1 cellular context compared by ENCODE assay signal in genomic region chr17:81867952-81868673, GRCh38.
TF ChIP-seq lines count a peak whose summit lies in the region.

No MANE protein-coding gene starts in this region.

TF ChIP-seq in HepG2, 621 proteins besides CTCF, POLR2A, EP300 and RAD21 (continued from another document and continues in another):
- TF ChIP-seq IRF2 (CRISPR knock-in tag; IDR thresholded peaks at IDR 0.05) (no peak), ZBTB7B (CRISPR knock-in tag; IDR thresholded peaks at IDR 0.05) (no peak), ETV5 (CRISPR knock-in tag; IDR thresholded peaks at IDR 0.05; ENCODE audit: borderline replicate concordance) (no peak), FOXK1 (CRISPR knock-in tag; IDR thresholded peaks at IDR 0.05; ENCODE audit: borderline replicate concordance, low read depth) (0 out of 2 replicates have a peak, but pooled peaks have one; percentile 10), NR2F6 (IDR thresholded peaks at IDR 0.05) (no peak), NR2F6 (CRISPR knock-in tag; IDR thresholded peaks at IDR 0.05) (no peak), NR2F1 (CRISPR knock-in tag; IDR thresholded peaks at IDR 0.05) (no peak), ZNF136 (CRISPR knock-in tag; IDR thresholded peaks at IDR 0.05; ENCODE audit: low read depth) (no peak), ZKSCAN8 (CRISPR knock-in tag; IDR thresholded peaks at IDR 0.05; ENCODE audit: borderline replicate concordance) (no peak), ZBTB20 (CRISPR knock-in tag; IDR thresholded peaks at IDR 0.05; ENCODE audit: borderline replicate concordance, low read depth) (no peak), ARID4A (CRISPR knock-in tag; IDR thresholded peaks at IDR 0.05; ENCODE audit: borderline replicate concordance) (no peak; the same call in 1 of the 2 replicates), ZNF275 (CRISPR knock-in tag; IDR thresholded peaks at IDR 0.05; ENCODE audit: borderline replicate concordance) (0 out of 2 replicates have a peak, but pooled peaks have one; percentile 20), MZF1 (CRISPR knock-in tag; IDR thresholded peaks at IDR 0.05; ENCODE audit: borderline replicate concordance) (no peak), HOXD1 (CRISPR knock-in tag; IDR thresholded peaks at IDR 0.05) (0 out of 2 replicates have a peak, but pooled peaks have one; percentile 14), PHF21A (CRISPR knock-in tag; IDR thresholded peaks at IDR 0.05) (no peak), PCBP1 (IDR thresholded peaks at IDR 0.05; ENCODE audit: borderline replicate concordance, low read depth, low read length) (peak; percentile 13; the same call in 1 of the 2 replicates), ZNF362 (CRISPR knock-in tag; IDR thresholded peaks at IDR 0.05; ENCODE audit: borderline replicate concordance) (no peak), PRPF4 (IDR thresholded peaks at IDR 0.05; ENCODE audit: low read depth, low read length, poor library complexity, severe bottlenecking) (no peak), NCOA1 (CRISPR knock-in tag; IDR thresholded peaks at IDR 0.05) (no peak), ZNF543 (CRISPR knock-in tag; IDR thresholded peaks at IDR 0.05) (no peak), PATZ1 (CRISPR knock-in tag; IDR thresholded peaks at IDR 0.05) (0 out of 2 replicates have a peak, but pooled peaks have one; percentile 2), ZNF318 (CRISPR knock-in tag; IDR thresholded peaks at IDR 0.05) (no peak), TAF1 (CRISPR knock-in tag; IDR thresholded peaks at IDR 0.05) (peak; percentile 41; the same call in 1 of the 2 replicates), HOXA7 (CRISPR knock-in tag; IDR thresholded peaks at IDR 0.05) (0 out of 2 replicates have a peak, but pooled peaks have one; percentile 54), HNRNPH1 (optimal IDR thresholded peaks at IDR 0.05; ENCODE audit: low read depth, low read length) (no peak), SRY (CRISPR knock-in tag; IDR thresholded peaks at IDR 0.05) (no peak; the same call in none of the 2 replicates)
- TF ChIP-seq, protein P1, sequence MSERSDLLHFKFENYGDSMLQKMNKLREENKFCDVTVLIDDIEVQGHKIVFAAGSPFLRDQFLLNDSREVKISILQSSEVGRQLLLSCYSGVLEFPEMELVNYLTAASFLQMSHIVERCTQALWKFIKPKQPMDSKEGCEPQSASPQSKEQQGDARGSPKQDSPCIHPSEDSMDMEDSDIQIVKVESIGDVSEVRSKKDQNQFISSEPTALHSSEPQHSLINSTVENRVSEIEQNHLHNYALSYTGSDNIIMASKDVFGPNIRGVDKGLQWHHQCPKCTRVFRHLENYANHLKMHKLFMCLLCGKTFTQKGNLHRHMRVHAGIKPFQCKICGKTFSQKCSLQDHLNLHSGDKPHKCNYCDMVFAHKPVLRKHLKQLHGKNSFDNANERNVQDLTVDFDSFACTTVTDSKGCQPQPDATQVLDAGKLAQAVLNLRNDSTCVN (CRISPR knock-in tag; IDR thresholded peaks at IDR 0.05; ENCODE audit: borderline replicate concordance) = no peak
- TF ChIP-seq, protein P2, sequence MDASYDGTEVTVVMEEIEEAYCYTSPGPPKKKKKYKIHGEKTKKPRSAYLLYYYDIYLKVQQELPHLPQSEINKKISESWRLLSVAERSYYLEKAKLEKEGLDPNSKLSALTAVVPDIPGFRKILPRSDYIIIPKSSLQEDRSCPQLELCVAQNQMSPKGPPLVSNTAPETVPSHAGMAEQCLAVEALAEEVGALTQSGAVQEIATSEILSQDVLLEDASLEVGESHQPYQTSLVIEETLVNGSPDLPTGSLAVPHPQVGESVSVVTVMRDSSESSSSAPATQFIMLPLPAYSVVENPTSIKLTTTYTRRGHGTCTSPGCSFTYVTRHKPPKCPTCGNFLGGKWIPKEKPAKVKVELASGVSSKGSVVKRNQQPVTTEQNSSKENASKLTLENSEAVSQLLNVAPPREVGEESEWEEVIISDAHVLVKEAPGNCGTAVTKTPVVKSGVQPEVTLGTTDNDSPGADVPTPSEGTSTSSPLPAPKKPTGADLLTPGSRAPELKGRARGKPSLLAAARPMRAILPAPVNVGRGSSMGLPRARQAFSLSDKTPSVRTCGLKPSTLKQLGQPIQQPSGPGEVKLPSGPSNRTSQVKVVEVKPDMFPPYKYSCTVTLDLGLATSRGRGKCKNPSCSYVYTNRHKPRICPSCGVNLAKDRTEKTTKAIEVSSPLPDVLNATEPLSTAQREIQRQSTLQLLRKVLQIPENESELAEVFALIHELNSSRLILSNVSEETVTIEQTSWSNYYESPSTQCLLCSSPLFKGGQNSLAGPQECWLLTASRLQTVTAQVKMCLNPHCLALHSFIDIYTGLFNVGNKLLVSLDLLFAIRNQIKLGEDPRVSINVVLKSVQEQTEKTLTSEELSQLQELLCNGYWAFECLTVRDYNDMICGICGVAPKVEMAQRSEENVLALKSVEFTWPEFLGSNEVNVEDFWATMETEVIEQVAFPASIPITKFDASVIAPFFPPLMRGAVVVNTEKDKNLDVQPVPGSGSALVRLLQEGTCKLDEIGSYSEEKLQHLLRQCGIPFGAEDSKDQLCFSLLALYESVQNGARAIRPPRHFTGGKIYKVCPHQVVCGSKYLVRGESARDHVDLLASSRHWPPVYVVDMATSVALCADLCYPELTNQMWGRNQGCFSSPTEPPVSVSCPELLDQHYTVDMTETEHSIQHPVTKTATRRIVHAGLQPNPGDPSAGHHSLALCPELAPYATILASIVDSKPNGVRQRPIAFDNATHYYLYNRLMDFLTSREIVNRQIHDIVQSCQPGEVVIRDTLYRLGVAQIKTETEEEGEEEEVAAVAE (CRISPR knock-in tag; IDR thresholded peaks at IDR 0.05; ENCODE audit: borderline replicate concordance) = no peak
- TF ChIP-seq, protein P3, sequence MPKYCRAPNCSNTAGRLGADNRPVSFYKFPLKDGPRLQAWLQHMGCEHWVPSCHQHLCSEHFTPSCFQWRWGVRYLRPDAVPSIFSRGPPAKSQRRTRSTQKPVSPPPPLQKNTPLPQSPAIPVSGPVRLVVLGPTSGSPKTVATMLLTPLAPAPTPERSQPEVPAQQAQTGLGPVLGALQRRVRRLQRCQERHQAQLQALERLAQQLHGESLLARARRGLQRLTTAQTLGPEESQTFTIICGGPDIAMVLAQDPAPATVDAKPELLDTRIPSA (CRISPR knock-in tag; IDR thresholded peaks at IDR 0.05; ENCODE audit: borderline replicate concordance) = no peak
